ENCODE assay signal across 2 cellular contexts in the genomic region with DNA sequence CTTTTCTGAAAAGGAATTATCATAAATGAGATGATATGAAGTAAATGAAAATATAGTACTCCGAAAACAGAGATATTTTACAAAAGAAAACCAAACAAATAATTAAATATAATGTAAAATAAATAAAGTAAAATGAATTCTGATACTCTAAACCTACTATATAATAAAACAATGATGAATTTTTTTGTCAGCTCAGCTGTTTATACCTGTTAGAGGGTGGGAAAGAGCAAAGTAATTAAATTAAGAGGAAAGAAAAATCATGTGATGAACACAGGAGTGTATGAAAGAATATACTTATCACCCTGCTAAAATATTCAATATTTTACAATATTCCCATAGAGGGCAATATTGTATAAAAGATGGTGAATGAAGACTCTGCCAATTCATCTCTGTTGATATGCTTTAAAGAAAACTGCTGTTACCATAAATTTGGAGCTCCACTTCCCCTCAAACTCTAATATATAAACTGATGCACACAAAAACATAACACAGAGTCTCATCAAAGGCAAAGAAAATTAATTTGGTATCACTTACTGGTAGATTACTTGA.
TF ChIP-seq lines count a peak whose summit lies in the region.

No MANE protein-coding gene starts in this region.

TF ChIP-seq in SK-N-SH, 30 proteins besides CTCF, POLR2A, EP300 and RAD21 (continued from another document):
- TF ChIP-seq IRF3 (IDR thresholded peaks at IDR 0.05; ENCODE audit: low read depth, low read length) = no peak
- TF ChIP-seq, protein P1, sequence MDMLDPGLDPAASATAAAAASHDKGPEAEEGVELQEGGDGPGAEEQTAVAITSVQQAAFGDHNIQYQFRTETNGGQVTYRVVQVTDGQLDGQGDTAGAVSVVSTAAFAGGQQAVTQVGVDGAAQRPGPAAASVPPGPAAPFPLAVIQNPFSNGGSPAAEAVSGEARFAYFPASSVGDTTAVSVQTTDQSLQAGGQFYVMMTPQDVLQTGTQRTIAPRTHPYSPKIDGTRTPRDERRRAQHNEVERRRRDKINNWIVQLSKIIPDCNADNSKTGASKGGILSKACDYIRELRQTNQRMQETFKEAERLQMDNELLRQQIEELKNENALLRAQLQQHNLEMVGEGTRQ (IDR thresholded peaks at IDR 0.05; ENCODE audit: borderline replicate concordance, low read depth, low read length) = no peak
- TF ChIP-seq, protein P2, sequence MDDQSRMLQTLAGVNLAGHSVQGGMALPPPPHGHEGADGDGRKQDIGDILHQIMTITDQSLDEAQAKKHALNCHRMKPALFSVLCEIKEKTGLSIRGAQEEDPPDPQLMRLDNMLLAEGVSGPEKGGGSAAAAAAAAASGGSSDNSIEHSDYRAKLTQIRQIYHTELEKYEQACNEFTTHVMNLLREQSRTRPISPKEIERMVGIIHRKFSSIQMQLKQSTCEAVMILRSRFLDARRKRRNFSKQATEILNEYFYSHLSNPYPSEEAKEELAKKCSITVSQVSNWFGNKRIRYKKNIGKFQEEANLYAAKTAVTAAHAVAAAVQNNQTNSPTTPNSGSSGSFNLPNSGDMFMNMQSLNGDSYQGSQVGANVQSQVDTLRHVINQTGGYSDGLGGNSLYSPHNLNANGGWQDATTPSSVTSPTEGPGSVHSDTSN (IDR thresholded peaks at IDR 0.05) = no peak

TF ChIP-seq in SK-N-SH treated with all-trans-retinoic acid at 6 μM for 48 hours, 23 proteins besides CTCF, POLR2A, EP300 and RAD21 (continued from another document):
- TF ChIP-seq, protein P3, sequence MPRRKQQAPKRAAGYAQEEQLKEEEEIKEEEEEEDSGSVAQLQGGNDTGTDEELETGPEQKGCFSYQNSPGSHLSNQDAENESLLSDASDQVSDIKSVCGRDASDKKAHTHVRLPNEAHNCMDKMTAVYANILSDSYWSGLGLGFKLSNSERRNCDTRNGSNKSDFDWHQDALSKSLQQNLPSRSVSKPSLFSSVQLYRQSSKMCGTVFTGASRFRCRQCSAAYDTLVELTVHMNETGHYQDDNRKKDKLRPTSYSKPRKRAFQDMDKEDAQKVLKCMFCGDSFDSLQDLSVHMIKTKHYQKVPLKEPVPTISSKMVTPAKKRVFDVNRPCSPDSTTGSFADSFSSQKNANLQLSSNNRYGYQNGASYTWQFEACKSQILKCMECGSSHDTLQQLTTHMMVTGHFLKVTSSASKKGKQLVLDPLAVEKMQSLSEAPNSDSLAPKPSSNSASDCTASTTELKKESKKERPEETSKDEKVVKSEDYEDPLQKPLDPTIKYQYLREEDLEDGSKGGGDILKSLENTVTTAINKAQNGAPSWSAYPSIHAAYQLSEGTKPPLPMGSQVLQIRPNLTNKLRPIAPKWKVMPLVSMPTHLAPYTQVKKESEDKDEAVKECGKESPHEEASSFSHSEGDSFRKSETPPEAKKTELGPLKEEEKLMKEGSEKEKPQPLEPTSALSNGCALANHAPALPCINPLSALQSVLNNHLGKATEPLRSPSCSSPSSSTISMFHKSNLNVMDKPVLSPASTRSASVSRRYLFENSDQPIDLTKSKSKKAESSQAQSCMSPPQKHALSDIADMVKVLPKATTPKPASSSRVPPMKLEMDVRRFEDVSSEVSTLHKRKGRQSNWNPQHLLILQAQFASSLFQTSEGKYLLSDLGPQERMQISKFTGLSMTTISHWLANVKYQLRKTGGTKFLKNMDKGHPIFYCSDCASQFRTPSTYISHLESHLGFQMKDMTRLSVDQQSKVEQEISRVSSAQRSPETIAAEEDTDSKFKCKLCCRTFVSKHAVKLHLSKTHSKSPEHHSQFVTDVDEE (CRISPR knock-in tag; IDR thresholded peaks at IDR 0.05) = no peak
- no peak for TF ChIP-seq ZNF565 (CRISPR knock-in tag; conservative IDR thresholded peaks at IDR 0.05; ENCODE audit: low read depth)
